ENCODE assay signal across 9 cellular contexts in the genomic region with DNA sequence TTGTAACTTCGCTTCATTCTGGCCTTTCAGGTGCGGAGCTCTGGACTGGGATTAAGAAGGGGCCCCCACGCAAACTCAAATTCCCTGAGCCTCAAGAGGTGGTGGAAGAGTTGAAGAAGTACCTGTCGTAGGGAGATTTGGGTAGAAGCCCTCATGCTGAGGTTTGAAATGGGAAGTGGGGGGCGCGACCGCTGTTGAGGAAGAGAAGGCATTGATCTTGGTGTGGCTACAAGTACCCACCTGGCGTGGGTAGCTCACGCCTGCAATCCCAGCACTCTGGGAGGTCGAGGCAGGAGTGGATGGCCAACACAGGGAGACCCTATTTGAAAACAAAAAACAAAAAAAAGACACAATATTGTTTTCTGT. TPM values are rescaled to one million over a fixed set of nuclear protein-coding genes. Genes with fewer than 3 reads are reported as not detected.
A peak's percentile ranks its signal among the peaks of the same experiment; 100 is the strongest.
DNase-seq lines count a peak whose midpoint lies in the region; ATAC-seq and TF ChIP-seq lines count a peak whose summit lies in the region.
"Had no signal": no experiment of that assay in that cellular context is flagged by ENCODE, and none has a peak within 500 bp of the region (broad histone marks: within the 10 kb centered on the region; RNA-seq: fewer than 3 reads in every experiment).

No MANE protein-coding gene starts in this region.

- peaks cover 67% of the 10 kb centered on the region for H3K36me3 Mint-ChIP-seq in GM23338 (ENCODE audit: low read depth)
- peaks cover 42% of the 10 kb centered on the region for H3K36me3 Mint-ChIP-seq in T-cell

- no peak for TF ChIP-seq CTCF in GM23338 (conservative IDR thresholded peaks at IDR 0.05; ENCODE audit: low read depth in 2 of 2)
- TF ChIP-seq CTCF in foreskin keratinocyte (conservative IDR thresholded peaks at IDR 0.05): no peak

- H3K9me3 Mint-ChIP-seq in GM23338: no peaks in the 10 kb centered on the region
- no peaks in the 10 kb centered on the region for H3K9me3 Mint-ChIP-seq in T-cell

- H3K79me2 ChIP-seq in GM23338 (replicated peaks; ENCODE audit: insufficient read depth): peaks cover 21% of the 10 kb centered on the region

- ATAC-seq in GM23338 (no peak), T-cell (replicated peaks in 1 of 4) (no peak), foreskin keratinocyte (no peak), GM18867 (IDR thresholded peaks at IDR 0.05; ENCODE audit: unreplicated experiment) (no peak)

- H3K4me1 Mint-ChIP-seq in GM23338 (peaks cover 15% of the 10 kb centered on the region), T-cell (peaks cover 43 to 49% (median 46%) of the 10 kb centered on the region in 3 donors)

- H3K4me3 Mint-ChIP-seq in GM23338 (peak overlapping the region; percentile 95), T-cell (peak overlapping the region; percentile 93 to 99 (median 96))

- H3K4me3 ChIP-seq in GM23338: peak overlapping the region; percentile 99
- peak overlapping the region; percentile 54 to 95 (median 76) for H3K4me3 ChIP-seq in skin epidermis

- H3K27ac Mint-ChIP-seq in GM23338 (peak overlapping the region; percentile 97), T-cell (peak overlapping the region; percentile 97 to 99)

- CTCF ChIA-PET in T-cell (lab: Charles Lee): interaction anchor here (0.6 to 2.3 kb wide), 6 partner anchors 27 to 826 kb away, joined by 3 to 22 read pairs (median 3); no protein-coding TSS in a partner anchor

- peaks cover 9% of the 10 kb centered on the region for H3K4me1 ChIP-seq in GM23338 (ENCODE audit: insufficient read depth)
- H3K4me1 ChIP-seq in foreskin keratinocyte: no peaks in the 10 kb centered on the region

- H3K9me2 ChIP-seq in GM23338 (ENCODE audit: insufficient read depth): no peaks in the 10 kb centered on the region

- POLR2A ChIA-PET in T-cell (lab: Charles Lee): interaction anchor here (0.5 to 1.7 kb wide), 7 partner anchors 30 to 322 kb away, joined by 3 to 6 read pairs (median 4); partner anchors contain the start of genes MED19 (in 1 of the 2) and TMX2 (in 1 of the 2)

- peaks cover 19% of the 10 kb centered on the region for H3K27me3 Mint-ChIP-seq in GM23338 (ENCODE audit: insufficient read depth, low read depth, poor library complexity)
- no peaks in the 10 kb centered on the region for H3K27me3 Mint-ChIP-seq in T-cell

- H2AFZ ChIP-seq in GM23338: peak overlapping the region; percentile 28; the same call in 1 of the 2 replicates

- no peak for DNase-seq in GM23338 (ENCODE audit: low spot score)
- no peak for DNase-seq in T-cell
- no peak for DNase-seq in foreskin keratinocyte
- no peak for DNase-seq in amygdala (lab: John Stamatoyannopoulos, UW)
- no peak for DNase-seq in mucosa of gallbladder (ENCODE audit: low spot score)
- DNase-seq: NCI-H187 treated with DMSO at 0.1 percent for 48 hours had no signal

- H3K27me3 ChIP-seq in GM23338 (ENCODE audit: insufficient read depth) (no peaks in the 10 kb centered on the region), foreskin keratinocyte (no peaks in the 10 kb centered on the region)

- no peaks in the 10 kb centered on the region; the same call in 1 of the 2 replicates for H4K20me1 ChIP-seq in GM23338 (replicated peaks; ENCODE audit: insufficient read depth)

- H3F3A ChIP-seq in GM23338 (replicated peaks; ENCODE audit: low read depth): peaks cover 37% of the 10 kb centered on the region

- H3K36me3 ChIP-seq in GM23338 (ENCODE audit: insufficient read depth): peaks cover 27% of the 10 kb centered on the region

- peak overlapping the region; percentile 96 for H3K27ac ChIP-seq in GM23338 (ENCODE audit: low read depth)
- peak overlapping the region; percentile 30 for H3K27ac ChIP-seq in foreskin keratinocyte
- peak overlapping the region; percentile 84 to 99 (median 93) for H3K27ac ChIP-seq in skin epidermis

- peak overlapping the region; percentile 98 for H3K4me2 ChIP-seq in GM23338

TF ChIP-seq in GM23338, 12 proteins besides CTCF, POLR2A, EP300 and RAD21:
- TF ChIP-seq ZNF331 (CRISPR knock-in tag; IDR thresholded peaks at IDR 0.05; ENCODE audit: low read depth): no peak
TF ChIP-seq in GM23338: peak in this region for 0.

RNA-seq across cellular contexts. Expression of gene SELENOH, which starts 0.8 kb away (rescaled TPM):
- 282 and 311 TPM in 2 replicates for total RNA-seq in GM23338 (2014; rRNA removed; shearing (Covaris generic))
- polyA plus RNA-seq in GM23338 (2016; fragmentation: Nextera tagmentation; extraction: Ambion mirVana) (363 and 379 TPM in 2 replicates), foreskin keratinocyte (193 and 196 TPM in 2 replicates)
- total RNA-seq in T-cell (100 to 1,000 TPM in 3 of 5 donors, 10 to 100 TPM in 2; 88.5 to 155 (median 113) TPM), foreskin keratinocyte (127 and 132 TPM in 2 replicates), mucosa of gallbladder (120 TPM)

RNA-seq across cellular contexts. Expression of gene BTBD18, which starts 9.5 kb away (rescaled TPM):
- total RNA-seq in GM23338 (2014; rRNA removed; shearing (Covaris generic)): 0.08 TPM in 1 of 2 replicates, not detected in the other
- polyA plus RNA-seq in GM23338 (2016; fragmentation: Nextera tagmentation; extraction: Ambion mirVana): 0.29 and 0.31 TPM in 2 replicates
- under 1 TPM in 2 of 5 donors, not detected in 3; 0.09 to 0.23 TPM for total RNA-seq in T-cell
- total RNA-seq in foreskin keratinocyte: not detected in 2 replicates
- not detected in 2 replicates for polyA plus RNA-seq in foreskin keratinocyte
- not detected for total RNA-seq in mucosa of gallbladder
- total RNA-seq: pulmonary artery endothelial cell had no signal

RNA-seq across cellular contexts. Expression of gene CTNND1, which starts 19.5 kb away (rescaled TPM):
- 136 and 148 TPM in 2 replicates for total RNA-seq in GM23338 (2014; rRNA removed; shearing (Covaris generic))
- polyA plus RNA-seq in GM23338 (2016; fragmentation: Nextera tagmentation; extraction: Ambion mirVana) (37.0 and 39.1 TPM in 2 replicates), foreskin keratinocyte (40.3 and 43.9 TPM in 2 replicates)
- total RNA-seq in T-cell (10 to 100 TPM in 4 of 5 donors, 1 to 10 TPM in 1; 8.3 to 17.5 (median 12.5) TPM), foreskin keratinocyte (111 and 115 TPM in 2 replicates), mucosa of gallbladder (238 TPM)

RNA-seq across cellular contexts. Expression of gene TMX2, which starts 29.7 kb away (rescaled TPM):
- total RNA-seq in GM23338 (2014; rRNA removed; shearing (Covaris generic)): 61.1 and 69.3 TPM in 2 replicates
- polyA plus RNA-seq in GM23338 (2016; fragmentation: Nextera tagmentation; extraction: Ambion mirVana) (56.0 and 59.2 TPM in 2 replicates), foreskin keratinocyte (84.2 and 89.9 TPM in 2 replicates)
- total RNA-seq in T-cell (10 to 100 TPM; 34.5 to 55.9 (median 51.2) TPM), foreskin keratinocyte (96.4 and 101 TPM in 2 replicates), mucosa of gallbladder (72.3 TPM)

RNA-seq across cellular contexts. Expression of gene MED19, which starts 30.1 kb away (rescaled TPM):
- total RNA-seq in GM23338 (2014; rRNA removed; shearing (Covaris generic)): 15.2 and 17.7 TPM in 2 replicates
- polyA plus RNA-seq in GM23338 (2016; fragmentation: Nextera tagmentation; extraction: Ambion mirVana): 64.2 and 64.9 TPM in 2 replicates
- 10 to 100 TPM; 11.4 to 14.8 (median 12.7) TPM for total RNA-seq in T-cell
- total RNA-seq in foreskin keratinocyte: 23.5 and 24.9 TPM in 2 replicates
- polyA plus RNA-seq in foreskin keratinocyte: 25.2 and 27.0 TPM in 2 replicates
- total RNA-seq in mucosa of gallbladder: 15.6 TPM

Comparison
In these comparisons a context has a peak if more than half of its experiments do, and no peak if none do; other contexts are left out.
1. H3K27ac ChIP-seq: peak in every context shown above with its lines; median percentile 96 in GM23338; 93 in skin epidermis; 30 in foreskin keratinocyte.